ENCODE assay signal across 8 cellular contexts in the genomic region with DNA sequence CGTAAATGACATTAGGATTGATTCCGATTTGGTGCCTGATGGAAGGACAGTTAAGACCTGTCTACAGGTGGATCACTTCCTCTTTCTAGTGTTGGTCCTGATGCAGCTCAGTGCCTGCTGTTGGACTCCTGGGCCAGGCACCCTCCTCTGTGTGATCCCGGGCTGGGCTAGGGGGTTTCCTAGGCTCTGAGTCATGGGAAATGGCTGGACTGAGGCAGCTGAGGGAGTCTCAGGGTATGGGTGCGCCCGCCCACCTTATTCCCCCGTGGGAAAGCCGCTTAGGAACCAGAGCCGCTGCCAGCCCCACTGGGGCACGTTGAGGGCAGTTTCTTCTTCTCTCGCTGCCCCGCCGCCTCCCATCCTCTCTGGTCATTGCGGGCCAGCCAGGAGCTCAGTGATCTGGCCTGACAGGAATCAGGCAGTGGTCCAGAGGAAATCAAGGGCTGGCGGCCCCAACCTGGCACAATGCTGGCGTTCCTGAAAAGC. TPM values are rescaled to one million over a fixed set of nuclear protein-coding genes. Genes with fewer than 3 reads are reported as not detected.
DNase-seq lines count a peak whose midpoint lies in the region; ATAC-seq and TF ChIP-seq lines count a peak whose summit lies in the region.

No MANE protein-coding gene starts in this region.

- CTCF ChIA-PET in OCI-LY7 (lab: Charles Lee; ENCODE audit: unreplicated experiment): no interaction called here

- H3K36me3 ChIP-seq in OCI-LY7 (ENCODE audit: insufficient read depth, low read length): no peaks in the 10 kb centered on the region

- H3K4me2 ChIP-seq in OCI-LY7 (ENCODE audit: low read length): no peak overlapping the region

- TF ChIP-seq CTCF in OCI-LY7 (conservative IDR thresholded peaks at IDR 0.05; ENCODE audit: low read length): no peak

- H3K9me3 ChIP-seq in OCI-LY7 (ENCODE audit: low read length): no peaks in the 10 kb centered on the region

- no peaks in the 10 kb centered on the region for H3K79me2 ChIP-seq in OCI-LY7 (ENCODE audit: insufficient read depth, low read depth, low read length)

- POLR2A ChIA-PET in OCI-LY7 (lab: Charles Lee): no interaction called here

- H3K27ac ChIP-seq in OCI-LY7 (ENCODE audit: low read depth, low read length, poor library complexity, severe bottlenecking): no peak overlapping the region

- H3K9me2 ChIP-seq in OCI-LY7 (ENCODE audit: insufficient read depth, low read length): no peaks in the 10 kb centered on the region

- intact Hi-C loops in OCI-LY7 (cut with micrococcal nuclease; ENCODE audit: unreplicated experiment): no loop called here

- peaks cover 22% of the 10 kb centered on the region for H3K4me1 ChIP-seq in OCI-LY7 (ENCODE audit: insufficient read depth, low read length, poor library complexity, severe bottlenecking)

- no peak overlapping the region for H2AFZ ChIP-seq in OCI-LY7 (ENCODE audit: low read length)

- BruUV-seq in OCI-LY7 (replicated peaks; lab: Mats Ljungman, UMichigan): no TSS peak

- peak; percentile 34 to 36 for ATAC-seq in activated CD4-positive, CD25-positive, alpha-beta regulatory T cell treated with anti-CD3 and anti-CD28 coated beads, Interleukin-2, amount 50 U/mL, for 24 hours
- no peak for ATAC-seq in GM19035 (IDR thresholded peaks at IDR 0.05; ENCODE audit: unreplicated experiment)

- H3K4me3 ChIP-seq in OCI-LY7 (ENCODE audit: low read depth, low read length, poor library complexity, severe bottlenecking): no peak overlapping the region

- DNase-seq in activated CD4-positive, CD25-positive, alpha-beta regulatory T cell treated with anti-CD3 and anti-CD28 coated beads, Interleukin-2, amount 50 U/mL, for 72 hours: no peak
- DNase-seq in OCI-LY7 (ENCODE audit: low spot score) (peak; percentile 36), cerebellar cortex (ENCODE audit: low spot score) (peak; percentile 53), superior temporal gyrus (ENCODE audit: extremely low spot score) (no peak), DMS 273 (lab: John Stamatoyannopoulos, UW; ENCODE audit: unreplicated experiment) (no peak)
- peak; percentile 39 to 42 for DNase-seq in stimulated activated CD8-positive, alpha-beta memory T cell treated with anti-CD3 and anti-CD28 coated beads, Interleukin-7, amount 100 ng/mL, for 4 hours (ENCODE audit: low read depth in 2 of 2)

- no peaks in the 10 kb centered on the region for H4K20me1 ChIP-seq in OCI-LY7 (ENCODE audit: insufficient read depth, low read length)

RNA-seq across cellular contexts. Expression of gene TCF7, which starts 12.9 kb away (rescaled TPM):
- total RNA-seq in OCI-LY7 (2014; rRNA removed; shearing (Covaris generic)): 0.39 and 1.1 TPM in 2 replicates
- total RNA-seq in OCI-LY7 (2022): 0.97 and 1.9 TPM in 2 replicates

RNA-seq across cellular contexts. Expression of gene SKP1, which starts 49.3 kb away (rescaled TPM):
- 129 and 142 TPM in 2 replicates for total RNA-seq in OCI-LY7 (2014; rRNA removed; shearing (Covaris generic))
- 188 and 204 TPM in 2 replicates for total RNA-seq in OCI-LY7 (2022)

Comparison
In these comparisons a context has a peak if more than half of its experiments do, and no peak if none do; other contexts are left out.
1. DNase-seq: peak in OCI-LY7 (single experiment), cerebellar cortex (single experiment) and stimulated activated CD8-positive, alpha-beta memory T cell treated with anti-CD3 and anti-CD28 coated beads, Interleukin-7, amount 100 ng/mL, for 4 hours (2 of 2); none in activated CD4-positive, CD25-positive, alpha-beta regulatory T cell treated with anti-CD3 and anti-CD28 coated beads, Interleukin-2, amount 50 U/mL, for 72 hours (single experiment), superior temporal gyrus (single experiment) and DMS 273 (single experiment).